10 cellular contexts compared by ENCODE assay signal in the genomic region with DNA sequence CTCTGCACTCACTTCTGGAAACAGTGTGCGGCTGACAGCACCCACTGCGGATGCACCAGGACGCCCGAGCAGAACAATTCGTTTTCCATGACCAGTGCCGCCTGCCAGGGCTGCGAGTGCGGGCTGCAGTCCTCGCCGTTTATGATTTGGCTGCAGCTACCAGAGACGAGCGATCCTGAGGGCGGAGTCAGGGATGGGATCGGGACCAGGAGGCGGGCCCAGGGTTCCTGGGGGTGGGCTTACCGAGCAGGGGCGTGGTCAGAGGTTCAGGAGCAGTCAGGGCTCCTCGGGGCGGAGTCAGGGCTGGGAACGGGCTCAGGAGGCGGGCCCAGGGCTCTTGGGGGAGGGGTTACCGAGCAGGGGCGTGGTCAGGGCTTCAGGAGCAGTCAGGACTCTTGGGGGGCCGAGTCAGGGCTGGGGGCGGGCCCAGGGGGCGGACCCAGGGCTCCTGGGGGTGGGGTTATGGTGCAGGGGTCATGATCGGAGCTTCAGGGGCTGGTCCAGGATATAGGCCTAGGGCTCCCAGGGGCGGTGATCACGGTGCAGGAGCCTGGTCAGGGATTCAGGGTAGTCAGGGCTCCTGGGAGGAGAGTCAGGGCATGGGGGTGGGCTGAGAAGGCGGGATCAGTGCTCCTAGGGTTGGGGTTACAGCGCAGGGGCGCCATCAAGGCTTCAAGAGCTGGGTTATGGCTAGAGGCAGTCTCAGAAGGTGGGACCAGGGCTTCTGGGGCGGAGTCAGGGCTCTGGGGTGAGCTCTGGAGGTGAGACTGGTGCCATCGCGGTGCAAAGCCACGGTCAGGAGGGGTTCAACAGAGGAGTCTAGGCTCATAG. TPM values are rescaled to one million over a fixed set of nuclear protein-coding genes. Genes with fewer than 3 reads are reported as not detected.
DNase-seq lines count a peak whose midpoint lies in the region; ATAC-seq and TF ChIP-seq lines count a peak whose summit lies in the region.
"Had no signal": no experiment of that assay in that cellular context is flagged by ENCODE, and none has a peak within 500 bp of the region (broad histone marks: within the 10 kb centered on the region; RNA-seq: fewer than 3 reads in every experiment).

No MANE protein-coding gene starts in this region.

- H3K27ac ChIP-seq in HEK293 (ENCODE audit: extremely low read depth, low read depth, low read length) (no peak overlapping the region), Panc1 (ENCODE audit: low read length) (no peak overlapping the region), parathyroid adenoma (no peak overlapping the region)

- H2AFZ ChIP-seq in parathyroid adenoma: peak overlapping the region; percentile 20

- in situ Hi-C loops in Panc1 (cut with HindIII; ENCODE audit: low pct_unique_long_range_greater_than_20kb, low sequenced_read_pairs): no loop called here

- peaks cover 3% of the 10 kb centered on the region for H3K4me1 ChIP-seq in HEK293 (ENCODE audit: control insufficient read depth, insufficient read depth, low read length)
- no peaks in the 10 kb centered on the region for H3K4me1 ChIP-seq in Panc1 (ENCODE audit: control insufficient read depth, insufficient read depth, low read length)
- peaks cover 3% of the 10 kb centered on the region for H3K4me1 ChIP-seq in parathyroid adenoma

- no TSS peak for BruUV-seq in Panc1 (replicated peaks; lab: Mats Ljungman, UMichigan)

- ATAC-seq in Panc1 (peak; percentile 86), GM21528 (IDR thresholded peaks at IDR 0.05; ENCODE audit: low FRiP score, unreplicated experiment) (no peak), HG03280 (IDR thresholded peaks at IDR 0.05; ENCODE audit: unreplicated experiment) (no peak), HG02852 (IDR thresholded peaks at IDR 0.05; ENCODE audit: unreplicated experiment) (no peak)

- H3K4me2 ChIP-seq in parathyroid adenoma (ENCODE audit: low read length): peak overlapping the region; percentile 37

- H3K36me3 ChIP-seq in HEK293 (ENCODE audit: control insufficient read depth in 2 of 2, insufficient read depth in 1 of 2, low read length in 2 of 2) (no peaks in the 10 kb centered on the region), Panc1 (ENCODE audit: control insufficient read depth, insufficient read depth, low read length) (no peaks in the 10 kb centered on the region), parathyroid adenoma (ENCODE audit: control insufficient read depth, insufficient read depth, low read length) (no peaks in the 10 kb centered on the region)

- TF ChIP-seq CTCF in HEK293 (tag by site-specific recombination; IDR thresholded peaks at IDR 0.05) (no peak), Panc1 (IDR thresholded peaks at IDR 0.05) (no peak), parathyroid adenoma (IDR thresholded peaks at IDR 0.05) (no peak)

- no peaks in the 10 kb centered on the region for H3K79me2 ChIP-seq in parathyroid adenoma

- H3K9me3 ChIP-seq in HEK293 (ENCODE audit: control insufficient read depth, insufficient read depth, low read depth, low read length) (no peaks in the 10 kb centered on the region), Panc1 (ENCODE audit: control insufficient read depth, insufficient read depth, low read depth, low read length) (no peaks in the 10 kb centered on the region), parathyroid adenoma (ENCODE audit: control insufficient read depth, low read length) (no peaks in the 10 kb centered on the region)

- POLR2A ChIA-PET in HEK293 (lab: Yijun Ruan, JAX) (interaction anchor here (0.9 to 1.6 kb wide), 3 partner anchors 13 to 113 kb away, joined by 3 to 9 read pairs (median 3); no protein-coding TSS in a partner anchor), Panc1 (lab: Charles Lee) (interaction anchor here (0.6 kb wide), 1 partner anchor 19 kb away, joined by 12 read pairs; no protein-coding TSS in a partner anchor)

- H3K4me3 ChIP-seq in HEK293 (ENCODE audit: low read depth, low read length) (peak overlapping the region; percentile 18), Panc1 (ENCODE audit: low read depth in 2 of 2, low read length in 2 of 2) (peak overlapping the region in 1 of 2 experiments; percentile 24; a peak in 1 of 4 replicates), parathyroid adenoma (ENCODE audit: low read depth, low read length) (no peak overlapping the region)

- H3K27me3 ChIP-seq in Panc1 (ENCODE audit: control insufficient read depth, insufficient read depth, low read length) (peaks cover 4% of the 10 kb centered on the region; the same call in 1 of the 2 replicates), parathyroid adenoma (ENCODE audit: control insufficient read depth, insufficient read depth, low read length) (no peaks in the 10 kb centered on the region)

- no peak overlapping the region for H3K9ac ChIP-seq in parathyroid adenoma

- CTCF ChIA-PET in HEK293 (lab: Yijun Ruan, JAX): interaction anchor here (0.8 to 5.9 kb wide), 5 partner anchors 12 to 372 kb away, joined by 3 to 50 read pairs (median 3); no protein-coding TSS in a partner anchor
- CTCF ChIA-PET in Panc1 (lab: Charles Lee): interaction anchor here (1.2 kb wide), 1 partner anchor 12 kb away, joined by 3 read pairs; no protein-coding TSS in a partner anchor

- intact Hi-C loops in Panc1 (cut with micrococcal nuclease; ENCODE audit: unreplicated experiment): no loop called here

- DNase-seq in ELR (ENCODE audit: low read depth) (peak; percentile 47), Panc1 (ENCODE audit: low read depth, low spot score) (no peak), cerebellum (ENCODE audit: low spot score) (peak; percentile 35)

TF ChIP-seq in HEK293, 187 proteins besides CTCF, POLR2A, EP300 and RAD21:
- TF ChIP-seq, protein P1, sequence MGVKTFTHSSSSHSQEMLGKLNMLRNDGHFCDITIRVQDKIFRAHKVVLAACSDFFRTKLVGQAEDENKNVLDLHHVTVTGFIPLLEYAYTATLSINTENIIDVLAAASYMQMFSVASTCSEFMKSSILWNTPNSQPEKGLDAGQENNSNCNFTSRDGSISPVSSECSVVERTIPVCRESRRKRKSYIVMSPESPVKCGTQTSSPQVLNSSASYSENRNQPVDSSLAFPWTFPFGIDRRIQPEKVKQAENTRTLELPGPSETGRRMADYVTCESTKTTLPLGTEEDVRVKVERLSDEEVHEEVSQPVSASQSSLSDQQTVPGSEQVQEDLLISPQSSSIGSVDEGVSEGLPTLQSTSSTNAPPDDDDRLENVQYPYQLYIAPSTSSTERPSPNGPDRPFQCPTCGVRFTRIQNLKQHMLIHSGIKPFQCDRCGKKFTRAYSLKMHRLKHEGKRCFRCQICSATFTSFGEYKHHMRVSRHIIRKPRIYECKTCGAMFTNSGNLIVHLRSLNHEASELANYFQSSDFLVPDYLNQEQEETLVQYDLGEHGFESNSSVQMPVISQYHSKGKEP (tag by site-specific recombination; IDR thresholded peaks at IDR 0.05): 0 out of 2 replicates have a peak, but pooled peaks have one; percentile 42
- no peak for TF ChIP-seq ZNF660 (tag by site-specific recombination; IDR thresholded peaks at IDR 0.05)
- TF ChIP-seq GLIS1 (tag by site-specific recombination; IDR thresholded peaks at IDR 0.05): 0 out of 2 replicates have a peak, but pooled peaks have one; percentile 17
- TF ChIP-seq ZNF223 (tag by site-specific recombination; IDR thresholded peaks at IDR 0.05): no peak
- TF ChIP-seq ZBTB48 (tag by site-specific recombination; IDR thresholded peaks at IDR 0.05): peak; percentile 51; the same call in 1 of the 2 replicates
- no peak for TF ChIP-seq ZNF366 (tag by site-specific recombination; conservative IDR thresholded peaks at IDR 0.05)
- TF ChIP-seq, protein P2, sequence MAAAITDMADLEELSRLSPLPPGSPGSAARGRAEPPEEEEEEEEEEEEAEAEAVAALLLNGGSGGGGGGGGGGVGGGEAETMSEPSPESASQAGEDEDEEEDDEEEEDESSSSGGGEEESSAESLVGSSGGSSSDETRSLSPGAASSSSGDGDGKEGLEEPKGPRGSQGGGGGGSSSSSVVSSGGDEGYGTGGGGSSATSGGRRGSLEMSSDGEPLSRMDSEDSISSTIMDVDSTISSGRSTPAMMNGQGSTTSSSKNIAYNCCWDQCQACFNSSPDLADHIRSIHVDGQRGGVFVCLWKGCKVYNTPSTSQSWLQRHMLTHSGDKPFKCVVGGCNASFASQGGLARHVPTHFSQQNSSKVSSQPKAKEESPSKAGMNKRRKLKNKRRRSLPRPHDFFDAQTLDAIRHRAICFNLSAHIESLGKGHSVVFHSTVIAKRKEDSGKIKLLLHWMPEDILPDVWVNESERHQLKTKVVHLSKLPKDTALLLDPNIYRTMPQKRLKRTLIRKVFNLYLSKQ (tag by site-specific recombination; IDR thresholded peaks at IDR 0.05; ENCODE audit: borderline replicate concordance): no peak
- peak; percentile 92 for TF ChIP-seq ZBTB17 (tag by site-specific recombination; IDR thresholded peaks at IDR 0.05)
- TF ChIP-seq KLF1 (tag by site-specific recombination; IDR thresholded peaks at IDR 0.05): 0 out of 2 replicates have a peak, but pooled peaks have one; percentile 6
- 0 out of 2 replicates have a peak, but pooled peaks have one; percentile 30 for TF ChIP-seq ZNF600 (tag by site-specific recombination; IDR thresholded peaks at IDR 0.05)
- no peak for TF ChIP-seq ZBTB8A (tag by site-specific recombination; IDR thresholded peaks at IDR 0.05)
- peak; percentile 76 for TF ChIP-seq SP2 (tag by site-specific recombination; IDR thresholded peaks at IDR 0.05)
- 0 out of 2 replicates have a peak, but pooled peaks have one; percentile 23 for TF ChIP-seq GLIS2 (tag by site-specific recombination; IDR thresholded peaks at IDR 0.05)
- TF ChIP-seq KLF9 (tag by site-specific recombination; IDR thresholded peaks at IDR 0.05; ENCODE audit: low read depth): peak; percentile 43
- peak; percentile 80 for TF ChIP-seq SP3 (tag by site-specific recombination; IDR thresholded peaks at IDR 0.05)

RNA-seq across cellular contexts. Expression of a gene that starts 1.7 kb away (rescaled TPM):
- not detected for total RNA-seq in Panc1 (2021; ENCODE audit: unreplicated experiment)
- polyA plus RNA-seq in Panc1 (2012; ENCODE audit: insufficient read length): 0.38 TPM
- total RNA-seq in cerebellum: 1.4 TPM
- total RNA-seq: fibroblast of villous mesenchyme, temporal lobe had no signal

RNA-seq across cellular contexts. Expression of a gene that starts 36.2 kb away (rescaled TPM):
- total RNA-seq in Panc1 (2021; ENCODE audit: unreplicated experiment): not detected
- polyA plus RNA-seq in Panc1 (2012; ENCODE audit: insufficient read length): not detected
- 0.09 TPM for total RNA-seq in cerebellum
- total RNA-seq: fibroblast of villous mesenchyme, temporal lobe had no signal

RNA-seq across cellular contexts. Expression of a gene that starts 43.4 kb away (rescaled TPM):
- total RNA-seq in Panc1 (2021; ENCODE audit: unreplicated experiment) (not detected), cerebellum (not detected)
- not detected for polyA plus RNA-seq in Panc1 (2012; ENCODE audit: insufficient read length)
- total RNA-seq: fibroblast of villous mesenchyme, temporal lobe had no signal

RNA-seq across cellular contexts. Expression of a gene that starts 54.7 kb away (rescaled TPM):
- total RNA-seq in Panc1 (2021; ENCODE audit: unreplicated experiment): not detected
- not detected for polyA plus RNA-seq in Panc1 (2012; ENCODE audit: insufficient read length)
- not detected for total RNA-seq in cerebellum
- total RNA-seq: fibroblast of villous mesenchyme, temporal lobe had no signal

RNA-seq across cellular contexts. Expression of a gene that starts 59.9 kb away (rescaled TPM):
- total RNA-seq in Panc1 (2021; ENCODE audit: unreplicated experiment) (not detected), cerebellum (not detected)
- not detected for polyA plus RNA-seq in Panc1 (2012; ENCODE audit: insufficient read length)
- total RNA-seq: fibroblast of villous mesenchyme had no signal
